In genomic region chr1:90614872-90615271, GRCh38 we compare ENCODE assay signal across 14 cellular contexts.
DNase-seq lines count a peak whose midpoint lies in the region; ATAC-seq, FAIRE-seq and TF ChIP-seq lines count a peak whose summit lies in the region.
"Had no signal": no experiment of that assay in that cellular context is flagged by ENCODE, and none has a peak within 500 bp of the region (broad histone marks: within the 10 kb centered on the region; RNA-seq: fewer than 3 reads in every experiment).

No MANE protein-coding gene starts in this region.

- H3K9me3 ChIP-seq in MM.1S (replicated peaks; ENCODE audit: insufficient read depth, low read length), result no peaks in the 10 kb centered on the region
- H3K9me3 ChIP-seq: stomach had no signal

- no peak overlapping the region for H2AFZ ChIP-seq in MM.1S (ENCODE audit: low read length)

- H3K27me3 ChIP-seq in MM.1S (replicated peaks; ENCODE audit: insufficient read depth, low read length), result no peaks in the 10 kb centered on the region
- H3K27me3 ChIP-seq: stomach had no signal

- no peaks in the 10 kb centered on the region for H3K9me2 ChIP-seq in MM.1S (replicated peaks; ENCODE audit: insufficient read depth, low read length)

- H3K4me3 ChIP-seq in MM.1S (ENCODE audit: low read length) (no peak overlapping the region), cardiac fibroblast (replicated peaks in 1 of 2; ENCODE audit: low read depth in 2 of 2, low read length in 2 of 2) (no peak overlapping the region)
- H3K4me3 ChIP-seq: stomach had no signal

- no peak overlapping the region for H3K9ac ChIP-seq in MM.1S (ENCODE audit: low read length)

- TF ChIP-seq CTCF in MM.1S (IDR thresholded peaks at IDR 0.05; ENCODE audit: low read length) (peak; percentile 41), cardiac fibroblast (IDR thresholded peaks at IDR 0.05; ENCODE audit: low read depth, low read length) (peak; percentile 35)

- H3F3A ChIP-seq in MM.1S (ENCODE audit: insufficient read depth, low read length), result no peaks in the 10 kb centered on the region

- peak; percentile 28 for DNase-seq in DMS 273 (lab: John Stamatoyannopoulos, UW; ENCODE audit: unreplicated experiment)
- DNase-seq in DMS 273 treated with DMSO at 0.1 percent for 48 hours (lab: John Stamatoyannopoulos, UW), result no peak
- no peak for DNase-seq in MM.1S
- DNase-seq in cardiac fibroblast (ENCODE audit: low read depth in 2 of 2), result no peak
- DNase-seq in retina, result peak; percentile 3
- no peak for DNase-seq in GM19239 (ENCODE audit: insufficient read length, low spot score)
- DNase-seq in stimulated activated CD4-positive, alpha-beta T cell treated with anti-CD3 and anti-CD28 coated beads, Interleukin-1b, Interleukin-23, amount 100 ng/mL, for 48 hours, result no peak
- DNase-seq: 8988T; activated CD4-positive, CD25-positive, alpha-beta regulatory T cell treated with anti-CD3 and anti-CD28 coated beads, Interleukin-2, amount 50 U/mL, for 72 hours; activated naive CD4-positive, alpha-beta T cell treated with anti-CD3 and anti-CD28 coated beads, Interleukin-2, amount 10 ng/mL, durations not matched to agents 7 days and 5 days; NCI-H2081; stomach had no signal

- no peak overlapping the region for H3K4me2 ChIP-seq in MM.1S (ENCODE audit: low read depth, low read length)

- H4K20me1 ChIP-seq in MM.1S (ENCODE audit: insufficient read depth, low read length), result no peaks in the 10 kb centered on the region

- H3K79me2 ChIP-seq in MM.1S (ENCODE audit: low read length), result no peaks in the 10 kb centered on the region

- FAIRE-seq in GM19239 (lab: Jason Lieb, UNC), result no peak

- H3K4me1 ChIP-seq in MM.1S (ENCODE audit: low read length), result no peaks in the 10 kb centered on the region
- H3K4me1 ChIP-seq: stomach had no signal

- no peaks in the 10 kb centered on the region for H3K36me3 ChIP-seq in MM.1S (replicated peaks; ENCODE audit: insufficient read depth, low read length)
- H3K36me3 ChIP-seq: stomach had no signal

- no peak for ATAC-seq in GM18511 (IDR thresholded peaks at IDR 0.05; ENCODE audit: unreplicated experiment)
- ATAC-seq: Right ventricle myocardium inferior had no signal

- H3K27ac ChIP-seq in MM.1S (ENCODE audit: low read length), result no peak overlapping the region
- H3K27ac ChIP-seq: stomach had no signal

Comparison
In these comparisons a context has a peak if more than half of its experiments do, and no peak if none do; other contexts are left out.
1. DNase-seq: peak in DMS 273 (single experiment) and retina (single experiment); none in DMS 273 treated with DMSO at 0.1 percent for 48 hours (single experiment), MM.1S (single experiment), cardiac fibroblast (0 of 2), GM19239 (single experiment) and stimulated activated CD4-positive, alpha-beta T cell treated with anti-CD3 and anti-CD28 coated beads, Interleukin-1b, Interleukin-23, amount 100 ng/mL, for 48 hours (single experiment).